Comparison of ENCODE assay signal across 16 cellular contexts in the genomic region with DNA sequence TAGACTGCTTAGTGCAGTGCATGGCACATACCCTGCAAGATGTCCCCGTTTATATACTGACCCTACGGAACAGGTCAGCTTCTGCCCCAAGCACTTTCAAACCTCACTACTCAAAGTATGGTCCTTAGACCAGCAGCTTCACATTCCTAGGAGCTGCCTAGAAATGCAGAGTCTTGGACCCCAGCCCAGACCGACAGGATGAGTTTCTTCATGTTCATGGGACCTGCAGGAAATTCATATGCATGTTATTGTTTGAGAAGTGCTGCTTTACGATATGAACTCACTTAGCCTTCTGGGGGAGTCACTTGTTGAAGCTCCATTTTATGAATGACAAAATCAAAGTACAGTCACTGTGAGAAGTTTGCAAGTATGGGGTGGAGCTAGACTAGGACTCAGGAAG.
"Had no signal": no experiment of that assay in that cellular context is flagged by ENCODE, and none has a peak within 500 bp of the region (broad histone marks: within the 10 kb centered on the region; RNA-seq: fewer than 3 reads in every experiment).

No MANE protein-coding gene starts in this region.

- ATAC-seq: natural killer cell; stimulated activated memory B cell treated with anti-CD40 and anti-IgM and Interleukin-4, amounts not matched to agents 10 μg/mL and 1 μg/mL and 100 μg/mL, for 72 hours; T-helper 17 cell had no signal

- FAIRE-seq: urothelium cell line had no signal

- H3K36me3 ChIP-seq: adrenal gland, WERI-Rb-1 had no signal

- DNase-seq: activated CD4-positive, alpha-beta memory T cell treated with anti-CD3 and anti-CD28 coated beads for 36 hours; activated naive CD4-positive, alpha-beta T cell treated with anti-CD3 and anti-CD28 coated beads, Interleukin-2, amount 10 ng/mL, durations not matched to agents 7 days and 5 days; activated T-cell treated with anti-CD3 and anti-CD28 coated beads, Interleukin-2, amount 50 U/mL, for 24 hours; adrenal gland; hypothalamus; left ventricle myocardium inferior; mesenchymal stem cell; natural killer cell; stimulated activated CD4-positive, alpha-beta T cell treated with anti-CD3 and anti-CD28 coated beads, Interleukin-2, amount 100 ng/mL, for 48 hours; T-helper 17 cell; WERI-Rb-1 had no signal

- H3K79me2 ChIP-seq: parathyroid adenoma had no signal

- H2AFZ ChIP-seq: parathyroid adenoma had no signal

- H3K27me3 ChIP-seq: adrenal gland, neutrophil had no signal

- H3K9me3 Mint-ChIP-seq: activated T-cell treated with anti-CD3 and anti-CD28 coated beads, Interleukin-2, amount 50 U/mL, for 24 hours; natural killer cell had no signal

- H3K27ac ChIP-seq: adrenal gland, left ventricle myocardium inferior, neutrophil, parathyroid adenoma, WERI-Rb-1 had no signal

- H3K4me1 ChIP-seq: adrenal gland, left ventricle myocardium inferior, parathyroid adenoma had no signal

- H3K9me3 ChIP-seq: adrenal gland, neutrophil had no signal

- H3K9ac ChIP-seq: parathyroid adenoma had no signal

- H3K4me3 ChIP-seq: adrenal gland, left ventricle myocardium inferior had no signal

- H3K36me3 Mint-ChIP-seq: natural killer cell had no signal

- H3K4me1 Mint-ChIP-seq: activated naive CD4-positive, alpha-beta T cell treated with anti-CD3 and anti-CD28 coated beads, Interleukin-2, amount 10 ng/mL, durations not matched to agents 7 days and 5 days; brain; natural killer cell; stimulated activated memory B cell treated with anti-CD40 and anti-IgM and Interleukin-4, amounts not matched to agents 10 μg/mL and 1 μg/mL and 100 μg/mL, for 72 hours; T-helper 17 cell had no signal

- H3K4me3 Mint-ChIP-seq: activated CD4-positive, alpha-beta memory T cell treated with anti-CD3 and anti-CD28 coated beads for 36 hours; activated naive CD4-positive, alpha-beta T cell treated with anti-CD3 and anti-CD28 coated beads, Interleukin-2, amount 10 ng/mL, durations not matched to agents 7 days and 5 days; activated T-cell treated with anti-CD3 and anti-CD28 coated beads, Interleukin-2, amount 50 U/mL, for 24 hours; brain; natural killer cell; stimulated activated memory B cell treated with anti-CD40 and anti-IgM and Interleukin-4, amounts not matched to agents 10 μg/mL and 1 μg/mL and 100 μg/mL, for 72 hours; T-helper 17 cell had no signal

- H3K27ac Mint-ChIP-seq: activated CD4-positive, alpha-beta memory T cell treated with anti-CD3 and anti-CD28 coated beads for 36 hours; activated naive CD4-positive, alpha-beta T cell treated with anti-CD3 and anti-CD28 coated beads, Interleukin-2, amount 10 ng/mL, durations not matched to agents 7 days and 5 days; activated T-cell treated with anti-CD3 and anti-CD28 coated beads, Interleukin-2, amount 50 U/mL, for 24 hours; brain; natural killer cell; stimulated activated memory B cell treated with anti-CD40 and anti-IgM and Interleukin-4, amounts not matched to agents 10 μg/mL and 1 μg/mL and 100 μg/mL, for 72 hours; T-helper 17 cell had no signal

- H3K27me3 Mint-ChIP-seq: activated CD4-positive, alpha-beta memory T cell treated with anti-CD3 and anti-CD28 coated beads for 36 hours; activated naive CD4-positive, alpha-beta T cell treated with anti-CD3 and anti-CD28 coated beads, Interleukin-2, amount 10 ng/mL, durations not matched to agents 7 days and 5 days; activated T-cell treated with anti-CD3 and anti-CD28 coated beads, Interleukin-2, amount 50 U/mL, for 24 hours; brain; stimulated activated memory B cell treated with anti-CD40 and anti-IgM and Interleukin-4, amounts not matched to agents 10 μg/mL and 1 μg/mL and 100 μg/mL, for 72 hours; T-helper 17 cell had no signal
